In the genomic region with DNA sequence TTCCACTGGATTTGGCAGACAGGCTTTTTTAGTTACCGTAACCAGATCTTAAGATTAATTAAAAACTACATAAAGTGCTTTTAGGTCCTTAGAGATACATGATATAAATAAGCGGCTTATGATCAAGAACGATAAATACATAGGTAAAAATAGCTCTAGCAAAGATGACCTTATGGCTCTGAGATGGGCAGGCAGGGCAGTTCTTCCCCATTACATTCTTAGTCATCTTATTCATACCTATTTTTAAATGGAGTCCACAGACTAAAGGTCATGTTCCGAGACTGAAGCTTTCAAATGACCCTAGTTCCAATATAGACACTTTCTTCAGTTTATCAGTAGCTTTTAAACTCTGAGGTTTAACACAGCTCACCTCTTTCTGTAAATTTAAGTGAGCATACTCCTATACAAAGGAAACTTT, we compare ENCODE assay signal across 8 cellular contexts. TPM values are rescaled to one million over a fixed set of nuclear protein-coding genes. Genes with fewer than 3 reads are reported as not detected.
DNase-seq lines count a peak whose midpoint lies in the region; ATAC-seq, FAIRE-seq and TF ChIP-seq lines count a peak whose summit lies in the region.

No MANE protein-coding gene starts in this region.

- no peaks in the 10 kb centered on the region for H3K9me3 ChIP-seq in CD4-positive, alpha-beta T cell (ENCODE audit: control insufficient read depth, low read length)
- H3K9me3 ChIP-seq in PC-9 (ENCODE audit: insufficient read depth, low read depth): no peaks in the 10 kb centered on the region
- H3K9me3 ChIP-seq in endothelial cell of umbilical vein (replicated peaks; ENCODE audit: control insufficient read depth, insufficient read depth, low read length): no peaks in the 10 kb centered on the region
- no peaks in the 10 kb centered on the region for H3K9me3 ChIP-seq in neuron (ENCODE audit: low read length)

- peaks cover 88% of the 10 kb centered on the region for H3F3A ChIP-seq in PC-9 (ENCODE audit: insufficient read depth, low read depth)

- peak overlapping the region; percentile 97 for H3K9ac ChIP-seq in endothelial cell of umbilical vein (replicated peaks; ENCODE audit: extremely low read depth, insufficient read depth, low read length)

- H4K20me1 ChIP-seq in PC-9 (ENCODE audit: insufficient read depth) (peaks cover 68% of the 10 kb centered on the region), endothelial cell of umbilical vein (replicated peaks; ENCODE audit: control insufficient read depth, extremely low read depth, insufficient read depth, low read length) (peaks cover 36% of the 10 kb centered on the region)

- no peak for ATAC-seq in CD4-positive, alpha-beta T cell (ENCODE audit: poor library complexity)
- no peak for ATAC-seq in HG02840 (IDR thresholded peaks at IDR 0.05; ENCODE audit: low FRiP score, unreplicated experiment)
- no peak for ATAC-seq in GM21825 (IDR thresholded peaks at IDR 0.05; ENCODE audit: unreplicated experiment)

- POLR2A ChIA-PET in CD4-positive, alpha-beta T cell (lab: Charles Lee): interaction anchor here (0.5 to 15.4 kb wide), 3 partner anchors 11 to 248 kb away, joined by 4 to 1538 read pairs (median 94); partner anchors contain the start of gene ENSA
- POLR2A ChIA-PET in PC-9 (lab: Charles Lee; ENCODE audit: unreplicated experiment) (interaction anchor here (0.7 kb wide), 1 partner anchor 13 kb away, joined by 6 read pairs; no protein-coding TSS in a partner anchor), endothelial cell of umbilical vein (lab: Charles Lee) (interaction anchor here (1.5 kb wide), 1 partner anchor 11 kb away, joined by 6 read pairs; no protein-coding TSS in a partner anchor)

- H3K4me1 ChIP-seq in PC-9 (replicated peaks; ENCODE audit: insufficient read depth) (peaks cover 61% of the 10 kb centered on the region), endothelial cell of umbilical vein (ENCODE audit: control insufficient read depth, extremely low read depth, insufficient read depth, low read length) (peaks cover 34% of the 10 kb centered on the region), neuron (ENCODE audit: insufficient read depth, low read length) (peaks cover 21% of the 10 kb centered on the region)

- H3K4me2 ChIP-seq in PC-9: peak overlapping the region; percentile 95
- H3K4me2 ChIP-seq in endothelial cell of umbilical vein (ENCODE audit: insufficient read depth, low read length): peak overlapping the region; percentile 87

- peak overlapping the region; percentile 98 for H3K27ac Mint-ChIP-seq in CD4-positive, alpha-beta T cell

- H3K27ac ChIP-seq in CD4-positive, alpha-beta T cell (ENCODE audit: low read depth, low read length): peak overlapping the region; percentile 97
- H3K27ac ChIP-seq in PC-9 (peak overlapping the region; percentile 93), endothelial cell of umbilical vein (ENCODE audit: insufficient read depth, low read depth, low read length) (peak overlapping the region; percentile 50)

- no peaks in the 10 kb centered on the region for H3K9me1 ChIP-seq in endothelial cell of umbilical vein (replicated peaks; ENCODE audit: control insufficient read depth, extremely low read depth, insufficient read depth, low read length)

- BruUV-seq in PC-9 (replicated peaks; lab: Mats Ljungman, UMichigan) (no TSS peak), endothelial cell of umbilical vein (replicated peaks; lab: Mats Ljungman, UMichigan) (no TSS peak)

- H3K4me1 Mint-ChIP-seq in CD4-positive, alpha-beta T cell (ENCODE audit: low read depth): peaks cover 68% of the 10 kb centered on the region

- DNase-seq in CD4-positive, alpha-beta T cell: no peak
- no peak for DNase-seq in PC-9
- no peak for DNase-seq in endothelial cell of umbilical vein (ENCODE audit: low read depth, low spot score)
- DNase-seq in HPDE6-E6E7 (ENCODE audit: extremely low spot score): no peak
- no peak for DNase-seq in amniotic stem cell (lab: John Stamatoyannopoulos, UW)

- H3K27me3 Mint-ChIP-seq in CD4-positive, alpha-beta T cell: no peaks in the 10 kb centered on the region

- H3K36me3 Mint-ChIP-seq in CD4-positive, alpha-beta T cell (ENCODE audit: low read depth): peaks cover 97% of the 10 kb centered on the region

- H3K79me2 ChIP-seq in PC-9 (ENCODE audit: low read depth) (peaks cover 95% of the 10 kb centered on the region), endothelial cell of umbilical vein (ENCODE audit: control insufficient read depth, insufficient read depth, low read length) (peaks cover 73% of the 10 kb centered on the region)

- TF ChIP-seq POLR2A in endothelial cell of umbilical vein (IDR thresholded peaks at IDR 0.05; ENCODE audit: low read depth, low read length): no peak

- no peaks in the 10 kb centered on the region for H3K9me3 Mint-ChIP-seq in CD4-positive, alpha-beta T cell

- H3K4me3 ChIP-seq in PC-9: peak overlapping the region; percentile 73; the same call in 1 of the 2 replicates
- H3K4me3 ChIP-seq in endothelial cell of umbilical vein (replicated peaks in 1 of 3; ENCODE audit: insufficient read depth in 1 of 3, low read depth in 1 of 3, low read length in 3 of 3): peak overlapping the region; percentile 91 to 99 (median 92)
- H3K4me3 ChIP-seq in neuron (ENCODE audit: low read length): peak overlapping the region; percentile 96

- no peaks in the 10 kb centered on the region for H3K9me2 ChIP-seq in PC-9 (ENCODE audit: insufficient read depth)

- intact Hi-C loops in CD4-positive, alpha-beta T cell (cut with DNase I, micrococcal nuclease): no loop called here
- intact Hi-C loops in PC-9 (cut with micrococcal nuclease; ENCODE audit: unreplicated experiment) (loop anchor here (5.0 kb wide), 1 partner anchor 237 kb away; no protein-coding TSS in a partner anchor), endothelial cell of umbilical vein (cut with micrococcal nuclease) (loop anchor here (5.0 kb wide), 1 partner anchor 237 kb away; no protein-coding TSS in a partner anchor)

- dilution Hi-C loops in endothelial cell of umbilical vein (cut with MboI; ENCODE audit: extremely low pct_ligation_motif_present, low sequenced_read_pairs): loop anchor here (10.0 kb wide), 1 partner anchor 90 kb away; no protein-coding TSS in a partner anchor

- peaks cover 66% of the 10 kb centered on the region for H3K36me3 ChIP-seq in PC-9 (ENCODE audit: low read depth)
- H3K36me3 ChIP-seq in endothelial cell of umbilical vein (ENCODE audit: control insufficient read depth in 2 of 2, extremely low read depth in 1 of 2, insufficient read depth in 2 of 2, low read length in 2 of 2): peaks cover 17 to 39% of the 10 kb centered on the region in 2 experiments
- H3K36me3 ChIP-seq in neuron (ENCODE audit: insufficient read depth, low read length): peaks cover 67% of the 10 kb centered on the region

- CTCF ChIA-PET in CD4-positive, alpha-beta T cell (lab: Charles Lee): interaction anchor here (0.9 to 14.2 kb wide), 4 partner anchors 9 to 46 kb away, joined by 3 to 183 read pairs (median 6); no protein-coding TSS in a partner anchor
- CTCF ChIA-PET in PC-9 (lab: Charles Lee) (interaction anchor here (1.0 kb wide), 1 partner anchor 14 kb away, joined by 3 read pairs; no protein-coding TSS in a partner anchor), endothelial cell of umbilical vein (lab: Charles Lee) (interaction anchor here (10.3 to 13.4 kb wide), 2 partner anchors 13 to 45 kb away, joined by 147 to 184 read pairs; no protein-coding TSS in a partner anchor)

- no peak overlapping the region for H2AFZ ChIP-seq in PC-9
- no peak overlapping the region for H2AFZ ChIP-seq in endothelial cell of umbilical vein (ENCODE audit: low read depth, low read length)
- H2AFZ ChIP-seq in neuron (ENCODE audit: low read depth, low read length): no peak overlapping the region

- TF ChIP-seq CTCF in CD4-positive, alpha-beta T cell (IDR thresholded peaks at IDR 0.05): no peak
- TF ChIP-seq CTCF in PC-9 (conservative IDR thresholded peaks at IDR 0.05) (no peak), endothelial cell of umbilical vein (IDR thresholded peaks at IDR 0.05; ENCODE audit: extremely low read depth in 1 of 2, insufficient read depth in 1 of 2, low read depth in 1 of 2, low read length in 2 of 2) (no peak)

- no peaks in the 10 kb centered on the region for H3K27me3 ChIP-seq in CD4-positive, alpha-beta T cell (ENCODE audit: control insufficient read depth, insufficient read depth, low read length)
- no peaks in the 10 kb centered on the region for H3K27me3 ChIP-seq in PC-9 (ENCODE audit: insufficient read depth, low read depth)
- H3K27me3 ChIP-seq in endothelial cell of umbilical vein (ENCODE audit: control insufficient read depth in 2 of 2, insufficient read depth in 2 of 2, low read length in 2 of 2): no peaks in the 10 kb centered on the region
- H3K27me3 ChIP-seq in neuron (ENCODE audit: insufficient read depth, low read length): no peaks in the 10 kb centered on the region

- peak overlapping the region; percentile 98 for H3K4me3 Mint-ChIP-seq in CD4-positive, alpha-beta T cell

- no peak for FAIRE-seq in endothelial cell of umbilical vein (lab: Jason Lieb, UNC)

RNA-seq across cellular contexts. Expression of gene MCL1, which starts 4.3 kb away (rescaled TPM):
- 100 to 1,000 TPM; 737 to 747 TPM for total RNA-seq in CD4-positive, alpha-beta T cell
- total RNA-seq in PC-9 (2021) (145 and 178 TPM in 2 replicates), endothelial cell of umbilical vein (186 and 212 TPM in 2 replicates)
- 63.9 and 87.3 TPM in 2 replicates for polyA plus RNA-seq in endothelial cell of umbilical vein
- 71.3 and 83.7 TPM in 2 replicates for polyA plus RNA-seq in endothelial cell of umbilical vein (2011; cell fraction: cytosol; rRNA removed)
- polyA plus RNA-seq in endothelial cell of umbilical vein (2011; cell fraction: nucleus; rRNA removed): 334 and 381 TPM in 2 replicates
- 120 and 171 TPM in 2 replicates for polyA plus RNA-seq in endothelial cell of umbilical vein (2012)
- polyA minus RNA-seq in endothelial cell of umbilical vein: 129 and 158 TPM in 2 replicates
- polyA minus RNA-seq in endothelial cell of umbilical vein (2011; cell fraction: cytosol; rRNA and poly(A)+ RNA removed): 105 TPM
- 263 and 290 TPM in 2 replicates for polyA minus RNA-seq in endothelial cell of umbilical vein (2011; cell fraction: nucleus; rRNA and poly(A)+ RNA removed)

RNA-seq across cellular contexts. Expression of gene ADAMTSL4, which starts 25.9 kb away (rescaled TPM):
- under 1 TPM; 0.16 to 0.22 TPM for total RNA-seq in CD4-positive, alpha-beta T cell
- 67.9 and 76.7 TPM in 2 replicates for total RNA-seq in PC-9 (2021)
- total RNA-seq in endothelial cell of umbilical vein: 0.37 and 0.73 TPM in 2 replicates
- polyA plus RNA-seq in endothelial cell of umbilical vein: 0.96 and 1.0 TPM in 2 replicates
- polyA plus RNA-seq in endothelial cell of umbilical vein (2011; cell fraction: cytosol; rRNA removed): 0.67 and 0.75 TPM in 2 replicates
- 0.63 and 0.74 TPM in 2 replicates for polyA plus RNA-seq in endothelial cell of umbilical vein (2011; cell fraction: nucleus; rRNA removed)
- polyA plus RNA-seq in endothelial cell of umbilical vein (2012): 3.0 and 3.6 TPM in 2 replicates
- 2.5 and 4.0 TPM in 2 replicates for polyA minus RNA-seq in endothelial cell of umbilical vein
- 2.8 TPM for polyA minus RNA-seq in endothelial cell of umbilical vein (2011; cell fraction: cytosol; rRNA and poly(A)+ RNA removed)
- polyA minus RNA-seq in endothelial cell of umbilical vein (2011; cell fraction: nucleus; rRNA and poly(A)+ RNA removed): 0.58 TPM in 1 of 2 replicates, not detected in the other

RNA-seq across cellular contexts. Expression of gene ENSA, which starts 54.3 kb away (rescaled TPM):
- total RNA-seq in CD4-positive, alpha-beta T cell: 100 to 1,000 TPM; 132 to 137 TPM
- total RNA-seq in PC-9 (2021): 229 and 263 TPM in 2 replicates
- total RNA-seq in endothelial cell of umbilical vein: 155 and 162 TPM in 2 replicates
- 30.5 and 32.4 TPM in 2 replicates for polyA plus RNA-seq in endothelial cell of umbilical vein
- polyA plus RNA-seq in endothelial cell of umbilical vein (2011; cell fraction: cytosol; rRNA removed): 111 and 131 TPM in 2 replicates
- polyA plus RNA-seq in endothelial cell of umbilical vein (2011; cell fraction: nucleus; rRNA removed): 42.8 and 60.9 TPM in 2 replicates
- 83.2 and 112 TPM in 2 replicates for polyA plus RNA-seq in endothelial cell of umbilical vein (2012)
- 20.8 and 22.0 TPM in 2 replicates for polyA minus RNA-seq in endothelial cell of umbilical vein
- 45.0 TPM for polyA minus RNA-seq in endothelial cell of umbilical vein (2011; cell fraction: cytosol; rRNA and poly(A)+ RNA removed)
- polyA minus RNA-seq in endothelial cell of umbilical vein (2011; cell fraction: nucleus; rRNA and poly(A)+ RNA removed): 22.8 and 31.9 TPM in 2 replicates

RNA-seq across cellular contexts. Expression of gene FALEC, which starts 59.5 kb away (rescaled TPM):
- total RNA-seq in CD4-positive, alpha-beta T cell: not detected
- total RNA-seq in PC-9 (2021) (0.94 and 2.1 TPM in 2 replicates), endothelial cell of umbilical vein (not detected in 2 replicates)
- polyA plus RNA-seq in endothelial cell of umbilical vein: not detected in 2 replicates
- not detected in 2 replicates for polyA plus RNA-seq in endothelial cell of umbilical vein (2011; cell fraction: cytosol; rRNA removed)
- not detected in 2 replicates for polyA plus RNA-seq in endothelial cell of umbilical vein (2011; cell fraction: nucleus; rRNA removed)
- not detected in 2 replicates for polyA plus RNA-seq in endothelial cell of umbilical vein (2012)
- polyA minus RNA-seq in endothelial cell of umbilical vein: 0.42 TPM in 1 of 2 replicates, not detected in the other
- not detected for polyA minus RNA-seq in endothelial cell of umbilical vein (2011; cell fraction: cytosol; rRNA and poly(A)+ RNA removed)
- polyA minus RNA-seq in endothelial cell of umbilical vein (2011; cell fraction: nucleus; rRNA and poly(A)+ RNA removed): not detected in 2 replicates

Comparison
In these comparisons a context has a peak if more than half of its experiments do, and no peak if none do; other contexts are left out.
1. RNA of gene ADAMTSL4, which starts 25.9 kb away (total RNA-seq): 67.9 to 76.7 TPM in PC-9; 0.37 to 0.73 TPM in endothelial cell of umbilical vein and 0.16 to 0.22 TPM in CD4-positive, alpha-beta T cell; every median in the first group is over 10 times any median in the second.
2. intact Hi-C loops: an anchor here in PC-9 (5.0 kb wide) and endothelial cell of umbilical vein (5.0 kb wide); none called in CD4-positive, alpha-beta T cell.
3. Peak in every context shown above with its lines, with median percentiles within 50 percentile points of each other: H3K27ac ChIP-seq and H3K4me3 ChIP-seq.